28 cellular contexts compared by ENCODE assay signal in genomic region chr6:91590191-91590590, GRCh38.
"Had no signal": no experiment of that assay in that cellular context is flagged by ENCODE, and none has a peak within 500 bp of the region (broad histone marks: within the 10 kb centered on the region; RNA-seq: fewer than 3 reads in every experiment).

No MANE protein-coding gene starts in this region.

- H3K4me3 Mint-ChIP-seq: immature natural killer cell; naive thymus-derived CD8-positive, alpha-beta T cell; nephron progenitor cell; stimulated activated naive B cell treated with anti-CD40 and anti-IgM and Interleukin-4, amounts not matched to agents 10 μg/mL and 1 μg/mL and 100 μg/mL, for 72 hours; stimulated activated naive CD8-positive, alpha-beta T cell treated with anti-CD3 and anti-CD28 coated beads, Interleukin-15, Interleukin-2, amounts not matched to agents 100 ng/mL and 50 ng/mL, for 24 hours had no signal

- H3K9me3 ChIP-seq: gastroesophageal sphincter, lower lobe of right lung, neutrophil, right lobe of liver, thoracic aorta, tibial nerve, upper lobe of left lung had no signal

- H3K79me2 ChIP-seq: parathyroid adenoma had no signal

- H3K36me3 ChIP-seq: gastroesophageal sphincter, heart left ventricle, lower lobe of right lung, neutrophil, right lobe of liver, thoracic aorta, tibial nerve, upper lobe of left lung had no signal

- H3K27ac Mint-ChIP-seq: immature natural killer cell; naive thymus-derived CD8-positive, alpha-beta T cell; nephron progenitor cell; progenitor cell of endocrine pancreas; stimulated activated naive B cell treated with anti-CD40 and anti-IgM and Interleukin-4, amounts not matched to agents 10 μg/mL and 1 μg/mL and 100 μg/mL, for 72 hours; stimulated activated naive CD8-positive, alpha-beta T cell treated with anti-CD3 and anti-CD28 coated beads, Interleukin-15, Interleukin-2, amounts not matched to agents 100 ng/mL and 50 ng/mL, for 24 hours had no signal

- H3K4me1 ChIP-seq: gastroesophageal sphincter, heart left ventricle, lower lobe of right lung, parathyroid adenoma, tibial nerve, upper lobe of left lung had no signal

- H3K27ac ChIP-seq: dorsolateral prefrontal cortex, epithelial cell of prostate, gastroesophageal sphincter, heart left ventricle, lower lobe of right lung, neutrophil, parathyroid adenoma, right lobe of liver, thoracic aorta, tibial nerve, upper lobe of left lung had no signal

- H2AFZ ChIP-seq: parathyroid adenoma had no signal

- H3K4me1 Mint-ChIP-seq: immature natural killer cell; naive thymus-derived CD8-positive, alpha-beta T cell; nephron progenitor cell; stimulated activated naive B cell treated with anti-CD40 and anti-IgM and Interleukin-4, amounts not matched to agents 10 μg/mL and 1 μg/mL and 100 μg/mL, for 72 hours had no signal

- H3K27me3 ChIP-seq: gastroesophageal sphincter, heart left ventricle, neutrophil, right lobe of liver, tibial nerve, upper lobe of left lung had no signal

- FAIRE-seq: colon, small intestine, urothelium cell line had no signal

- DNase-seq: dorsolateral prefrontal cortex; effector CD4-positive, alpha-beta T cell; foreskin fibroblast; heart left ventricle; hippocampal formation; immature natural killer cell; islet precursor cell; left ventricle myocardium superior; lower lobe of right lung; naive thymus-derived CD8-positive, alpha-beta T cell; nephron progenitor cell; small intestine; stimulated activated CD4-positive, alpha-beta T cell treated with anti-CD3 and anti-CD28 coated beads, Interleukin-15, amount 100 ng/mL, for 24 hours; stimulated activated CD4-positive, alpha-beta T cell treated with anti-CD3 and anti-CD28 coated beads, Interleukin-2, amount 100 ng/mL, for 48 hours; stimulated activated naive B cell treated with anti-CD40 and anti-IgM and Interleukin-4, amounts not matched to agents 10 μg/mL and 1 μg/mL and 100 μg/mL, for 72 hours had no signal

- ATAC-seq: esophagus mucosa; gastroesophageal sphincter; heart left ventricle; left ventricle myocardium superior; lower lobe of right lung; naive thymus-derived CD8-positive, alpha-beta T cell; stimulated activated naive B cell treated with anti-CD40 and anti-IgM and Interleukin-4, amounts not matched to agents 10 μg/mL and 1 μg/mL and 100 μg/mL, for 72 hours had no signal

- H3K27me3 Mint-ChIP-seq: naive thymus-derived CD8-positive, alpha-beta T cell; progenitor cell of endocrine pancreas; stimulated activated naive B cell treated with anti-CD40 and anti-IgM and Interleukin-4, amounts not matched to agents 10 μg/mL and 1 μg/mL and 100 μg/mL, for 72 hours; stimulated activated naive CD8-positive, alpha-beta T cell treated with anti-CD3 and anti-CD28 coated beads, Interleukin-15, Interleukin-2, amounts not matched to agents 100 ng/mL and 50 ng/mL, for 24 hours had no signal

- H3K9ac ChIP-seq: parathyroid adenoma had no signal

- H3K4me3 ChIP-seq: dorsolateral prefrontal cortex, gastroesophageal sphincter, heart left ventricle, lower lobe of right lung, right lobe of liver, thoracic aorta, tibial nerve, upper lobe of left lung had no signal

- H3K36me3 Mint-ChIP-seq: naive thymus-derived CD8-positive, alpha-beta T cell; stimulated activated naive B cell treated with anti-CD40 and anti-IgM and Interleukin-4, amounts not matched to agents 10 μg/mL and 1 μg/mL and 100 μg/mL, for 72 hours had no signal
